Comparison of ENCODE assay signal across 10 cellular contexts in the genomic region with DNA sequence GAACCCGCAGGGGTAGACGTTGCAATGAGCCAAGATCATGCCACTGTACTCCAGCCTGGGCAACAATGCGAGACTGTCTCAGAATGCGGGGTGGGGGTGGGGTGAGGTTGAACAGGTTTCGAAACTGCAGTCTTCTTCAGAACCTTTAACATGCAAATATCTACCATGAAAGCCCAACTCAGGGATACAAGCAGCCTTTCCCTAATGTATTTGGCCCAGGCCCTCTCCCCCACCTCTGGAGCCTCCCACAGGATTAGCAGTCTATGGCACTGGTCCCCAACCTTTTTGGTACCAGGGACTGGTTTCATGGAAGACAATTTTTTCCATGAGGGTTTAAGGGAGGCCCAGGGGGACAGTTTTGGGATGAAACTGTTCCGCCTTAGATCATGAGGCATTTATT. TPM values are rescaled to one million over a fixed set of nuclear protein-coding genes. Genes with fewer than 3 reads are reported as not detected.
"Had no signal": no experiment of that assay in that cellular context is flagged by ENCODE, and none has a peak within 500 bp of the region (broad histone marks: within the 10 kb centered on the region; RNA-seq: fewer than 3 reads in every experiment).

No MANE protein-coding gene starts in this region.

- H3K9me3 ChIP-seq: HAP-1 had no signal

- H3K4me1 ChIP-seq: HAP-1 had no signal

- H3K9ac ChIP-seq: GM23248 had no signal

- H3K4me3 Mint-ChIP-seq: HFFc6 had no signal

- ATAC-seq: HCT116, K562 had no signal

- FAIRE-seq: HTR-8/SVneo, K562 had no signal

- H2AFZ ChIP-seq: GM23248 had no signal

- H3K4me3 ChIP-seq: GM23248, HAP-1, K562 had no signal

- H3K27ac ChIP-seq: GM23248 had no signal

- DNase-seq: GM23248, H7, HFFc6, IMR-90 had no signal

- H3K27ac Mint-ChIP-seq: HFFc6 had no signal

- H3K9me3 Mint-ChIP-seq: HFFc6 had no signal

- H3K36me3 ChIP-seq: HAP-1 had no signal

RNA-seq across cellular contexts. Expression of a gene that starts 53.5 kb away (rescaled TPM):
- total RNA-seq: H4, HT-29 had no signal
- polyA plus RNA-seq: K562 had no signal
